8 cellular contexts compared by ENCODE assay signal in genomic region chr4:69760455-69760854, GRCh38. TPM values are rescaled to one million over a fixed set of nuclear protein-coding genes. Genes with fewer than 3 reads are reported as not detected.
DNase-seq lines count a peak whose midpoint lies in the region; ATAC-seq, FAIRE-seq and TF ChIP-seq lines count a peak whose summit lies in the region.

TSS of gene SULT1B1 (minus strand) at chr4:69760620. CDS start at chr4:69755217, 5,403 bp downstream.

- H3K4me3 Mint-ChIP-seq in progenitor cell of endocrine pancreas (ENCODE audit: low read depth), result no peak within 1 kb of the TSS

- peaks cover 4% of the 10 kb centered on the region for H3K9me3 Mint-ChIP-seq in progenitor cell of endocrine pancreas (ENCODE audit: low read depth)

- no peaks in the 10 kb centered on the region for H3K79me2 ChIP-seq in GM23248 (ENCODE audit: insufficient read depth)

- WGBS in GM23248 (ENCODE audit: low coverage in 1 of 2, low lambda C conversion rate in 2 of 2, missing lambda C conversion rate in 2 of 2), 2 experiments, result 3 to 7% methylated on average over 2 of the region's 2 CpGs

- H4K20me1 ChIP-seq in GM23248 (ENCODE audit: insufficient read depth), result no peaks in the 10 kb centered on the region

- H3K4me2 ChIP-seq in GM23248 (ENCODE audit: unreplicated experiment), result peak within 1 kb of the TSS; percentile 38

- TF ChIP-seq CTCF in progenitor cell of endocrine pancreas (IDR thresholded peaks at IDR 0.05; ENCODE audit: unreplicated experiment), result no peak

- H2AFZ ChIP-seq in GM23248, result peak within 1 kb of the TSS; percentile 79

- H3K9me3 ChIP-seq in GM23248 (ENCODE audit: low read depth), result no peaks in the 10 kb centered on the region

- H3K27ac ChIP-seq in GM23248, result peak within 1 kb of the TSS; percentile 51

- peaks cover 1% of the 10 kb centered on the region for H3K36me3 Mint-ChIP-seq in progenitor cell of endocrine pancreas (ENCODE audit: insufficient read depth)

- H3K9ac ChIP-seq in GM23248, result peak within 1 kb of the TSS; percentile 11

- 0 out of 2 replicates have a peak within 1 kb of the TSS, but pooled peaks have one; percentile 4 for H3K4me3 ChIP-seq in GM23248

- peaks cover 17% of the 10 kb centered on the region for H3K4me1 ChIP-seq in GM23248 (ENCODE audit: insufficient read depth)

- H3K27me3 Mint-ChIP-seq in progenitor cell of endocrine pancreas, result no peaks in the 10 kb centered on the region

- no peaks in the 10 kb centered on the region for H3K36me3 ChIP-seq in GM23248 (ENCODE audit: low read depth)

- H3K4me1 Mint-ChIP-seq in progenitor cell of endocrine pancreas (ENCODE audit: low read depth), result peaks cover 26% of the 10 kb centered on the region

- H3F3A ChIP-seq in GM23248 (ENCODE audit: insufficient read depth), result 0 out of 2 replicates have a peak, but pooled peaks cover 5% of the 10 kb centered on the region

- H3K27me3 ChIP-seq in GM23248 (replicated peaks; ENCODE audit: insufficient read depth), result no peaks in the 10 kb centered on the region

- no peaks in the 10 kb centered on the region for H3K9me2 ChIP-seq in GM23248 (ENCODE audit: insufficient read depth)

- no peak for FAIRE-seq in urothelium cell line (lab: Jason Lieb, UNC)

- in situ Hi-C loops in GM23248 (cut with MboI), result no loop called here

- peak; percentile 65 for DNase-seq in GM23248
- DNase-seq in UCSD-AML1 (lab: John Stamatoyannopoulos, UW; ENCODE audit: unreplicated experiment), result peak; percentile 9
- DNase-seq in effector CD4-positive, alpha-beta T cell, result peak; percentile 18
- DNase-seq in progenitor cell of endocrine pancreas (ENCODE audit: low spot score, unreplicated experiment), result no peak
- no peak for DNase-seq in urothelium cell line (ENCODE audit: low spot score)
- no peak for DNase-seq in NCI-H748 treated with DMSO at 0.1 percent for 48 hours (lab: John Stamatoyannopoulos, UW)
- no peak for DNase-seq in SHP77 (lab: John Stamatoyannopoulos, UW)

- ATAC-seq in HG03045 (IDR thresholded peaks at IDR 0.05; ENCODE audit: unreplicated experiment), result no peak

- H3K27ac Mint-ChIP-seq in progenitor cell of endocrine pancreas, result peak within 1 kb of the TSS; percentile 48

RNA-seq across cellular contexts. Expression of gene SULT1B1, which starts in this region (rescaled TPM):
- total RNA-seq in GM23248 (2014; rRNA removed; shearing (Covaris generic)), result 2.6 TPM in 1 of 2 replicates, not detected in the other
- polyA plus RNA-seq in GM23248 (2016; fragmentation: Nextera tagmentation; extraction: Ambion mirVana), result 0.10 and 0.11 TPM in 2 replicates
- 0.46 and 0.82 TPM in 2 replicates for total RNA-seq in progenitor cell of endocrine pancreas

Comparison
In these comparisons a context has a peak if more than half of its experiments do, and no peak if none do; other contexts are left out.
1. DNase-seq: peak in GM23248 (single experiment), UCSD-AML1 (single experiment) and effector CD4-positive, alpha-beta T cell (single experiment); none in progenitor cell of endocrine pancreas (single experiment), urothelium cell line (single experiment), NCI-H748 treated with DMSO at 0.1 percent for 48 hours (single experiment) and SHP77 (0 of 2).